Comparison of ENCODE assay signal across 14 cellular contexts in the genomic region with DNA sequence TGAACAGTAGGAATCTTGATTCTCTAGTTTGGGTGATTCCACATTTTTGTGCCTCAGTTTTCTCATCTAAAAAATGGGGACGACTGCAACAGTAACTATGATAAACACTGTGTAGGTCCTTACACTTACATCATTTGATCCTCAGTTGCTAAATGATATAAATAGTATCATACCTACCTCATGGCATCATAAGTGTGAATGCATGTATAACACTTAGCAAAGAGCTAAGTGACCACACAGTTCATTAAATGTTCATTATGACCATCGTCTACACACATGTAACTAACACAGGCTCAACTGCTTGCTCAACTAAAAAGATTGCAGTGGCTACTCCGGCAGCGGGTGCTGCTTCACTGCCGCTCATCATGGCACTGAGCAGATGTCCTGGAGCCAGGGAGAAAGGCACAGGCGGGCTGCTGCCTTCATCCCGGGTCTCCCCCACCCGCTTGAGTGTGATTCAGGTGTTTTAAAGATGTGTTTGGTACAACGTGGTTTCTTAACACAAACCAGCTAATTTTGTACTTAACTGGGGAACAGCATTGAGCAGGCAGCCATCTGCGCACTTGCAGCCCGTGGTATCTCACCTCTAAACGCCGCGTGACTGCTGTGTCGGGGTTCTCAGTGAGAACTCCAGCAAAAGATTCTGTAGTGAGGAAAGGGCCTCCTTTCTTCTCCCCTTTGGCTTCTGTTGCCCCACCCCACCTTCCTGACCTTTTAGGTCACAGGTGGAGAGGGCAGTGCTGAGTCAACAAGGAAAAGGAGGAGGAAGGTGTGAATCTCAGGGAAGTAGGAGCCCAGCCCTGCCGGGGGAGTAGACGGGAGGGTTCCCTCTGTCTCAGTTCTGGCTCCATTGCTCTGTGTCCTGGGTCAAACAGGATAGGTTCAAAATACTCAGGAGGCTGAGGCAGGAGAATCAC. TPM values are rescaled to one million over a fixed set of nuclear protein-coding genes. Genes with fewer than 3 reads are reported as not detected.
DNase-seq lines count a peak whose midpoint lies in the region; ATAC-seq and TF ChIP-seq lines count a peak whose summit lies in the region.
"Had no signal": no experiment of that assay in that cellular context is flagged by ENCODE, and none has a peak within 500 bp of the region (broad histone marks: within the 10 kb centered on the region; RNA-seq: fewer than 3 reads in every experiment).

No MANE protein-coding gene starts in this region.

- peaks cover 0 to 43% (median 0%) of the 10 kb centered on the region in 3 donors for H3K36me3 ChIP-seq in Peyer's patch
- peaks cover 4 to 16% of the 10 kb centered on the region in 2 donors for H3K36me3 ChIP-seq in esophagus (ENCODE audit: control insufficient read depth in 2 of 2, insufficient read depth in 2 of 2, low read length in 1 of 2)
- H3K36me3 ChIP-seq in gastrocnemius medialis, result peaks cover 0 to 55% of the 10 kb centered on the region in 2 donors

- WGBS in esophagus, 2 donors, result 77 to 85% methylated on average over 17 of the region's 17 CpGs

- H3K4me1 ChIP-seq in Peyer's patch, result peaks cover 0 to 21% (median 4%) of the 10 kb centered on the region in 4 donors
- peaks cover 3 to 24% of the 10 kb centered on the region in 2 donors for H3K4me1 ChIP-seq in esophagus (ENCODE audit: control insufficient read depth in 2 of 2, insufficient read depth in 2 of 2, low read length in 1 of 2)
- H3K4me1 ChIP-seq in gastrocnemius medialis, result peaks cover 0 to 13% of the 10 kb centered on the region in 2 donors

- H3K4me3 ChIP-seq in Peyer's patch (no peak overlapping the region), esophagus (ENCODE audit: low read depth in 1 of 2, low read length in 2 of 2) (no peak overlapping the region), gastrocnemius medialis (no peak overlapping the region)
- H3K4me3 ChIP-seq: cardiac muscle cell had no signal

- DNase-seq in NK-92 treated with Interleukin-12 subunit alpha and Interleukin-12 subunit beta, amount 100 ng/mL, for 24 hours (lab: John Stamatoyannopoulos, UW), result peak; percentile 50
- DNase-seq in NK-92 (lab: John Stamatoyannopoulos, UW; ENCODE audit: unreplicated experiment) (no peak), Peyer's patch (no peak), gastrocnemius medialis (no peak), substantia nigra (lab: John Stamatoyannopoulos, UW) (no peak), NAMALWA (ENCODE audit: low spot score) (no peak), SIG-M5 treated with dmso at 0.1 percent for 504 hours (lab: John Stamatoyannopoulos, UW; ENCODE audit: unreplicated experiment) (no peak)
- DNase-seq: 8988T; activated T-cell treated with anti-CD3 and anti-CD28 coated beads, Interleukin-2, amount 50 U/mL, for 4 hours; NCI-H2029; stimulated activated CD4-positive, alpha-beta T cell treated with anti-CD3 and anti-CD28 coated beads, Interleukin-2, amount 100 ng/mL, for 24 hours; stimulated activated naive CD8-positive, alpha-beta T cell treated with anti-CD3 and anti-CD28 coated beads, Interleukin-15, amount 100 ng/mL, for 72 hours had no signal

- no peak for ATAC-seq in gastrocnemius medialis

- H3K27me3 ChIP-seq in Peyer's patch (no peaks in the 10 kb centered on the region), esophagus (ENCODE audit: control insufficient read depth in 1 of 2, insufficient read depth in 2 of 2, low read length in 2 of 2) (no peaks in the 10 kb centered on the region), gastrocnemius medialis (no peaks in the 10 kb centered on the region)
- H3K27me3 ChIP-seq: cardiac muscle cell had no signal

- in situ Hi-C loops in gastrocnemius medialis (cut with MboI; ENCODE audit: low sequenced_read_pairs in 4 of 4), result loop anchor here in 2 of 4 donors (10.0 to 25.0 kb wide), 2 partner anchors 202 to 231 kb away; a partner anchor contains a TSS

- TF ChIP-seq CTCF in Peyer's patch (IDR thresholded peaks at IDR 0.05) (no peak), gastrocnemius medialis (IDR thresholded peaks at IDR 0.05 in 4 of 5, conservative IDR thresholded peaks at IDR 0.05 in 1 of 5) (no peak)

- TF ChIP-seq POLR2A in Peyer's patch (IDR thresholded peaks at IDR 0.05), result no peak
- TF ChIP-seq POLR2A in gastrocnemius medialis (IDR thresholded peaks at IDR 0.05), result no peak

- intact Hi-C loops in gastrocnemius medialis (cut with DNase I; ENCODE audit: low total_unique reads), result no loop called here

- H3K9me3 ChIP-seq in Peyer's patch, result no peaks in the 10 kb centered on the region
- H3K9me3 ChIP-seq in esophagus (ENCODE audit: control insufficient read depth in 2 of 2, insufficient read depth in 1 of 2, low read depth in 1 of 2, low read length in 1 of 2), result no peaks in the 10 kb centered on the region
- no peaks in the 10 kb centered on the region for H3K9me3 ChIP-seq in gastrocnemius medialis

- H3K27ac ChIP-seq in Peyer's patch, result peak overlapping the region; percentile 59 to 91 (median 66)
- H3K27ac ChIP-seq in esophagus (ENCODE audit: low read depth in 2 of 2, low read length in 1 of 2), result peak overlapping the region; percentile 72 to 90
- H3K27ac ChIP-seq in gastrocnemius medialis, result peak overlapping the region in 3 of 4 donors; percentile 41 to 69 (median 63)
- no peak overlapping the region for H3K27ac ChIP-seq in substantia nigra (ENCODE audit: low read depth, low read length, poor library complexity, severe bottlenecking)
- H3K27ac ChIP-seq: cardiac muscle cell had no signal

RNA-seq across cellular contexts. Expression of a gene that starts 11.7 kb away (rescaled TPM):
- total RNA-seq in Peyer's patch (1,000 to 10,000 TPM in 1 of 4 donors, 100 to 1,000 TPM in 3; 360 to 1,049 (median 814) TPM), gastrocnemius medialis (10 to 100 TPM; 32.0 to 85.3 (median 63.9) TPM)
- 100 to 1,000 TPM; 261 to 376 TPM for polyA plus RNA-seq in esophagus

RNA-seq across cellular contexts. Expression of a gene that starts 16.8 kb away (rescaled TPM):
- 100 to 1,000 TPM; 314 to 442 (median 369) TPM for total RNA-seq in Peyer's patch
- 100 to 1,000 TPM; 248 to 396 TPM for polyA plus RNA-seq in esophagus
- 100 to 1,000 TPM; 619 to 975 (median 681) TPM for total RNA-seq in gastrocnemius medialis

RNA-seq across cellular contexts. Expression of a gene that starts 18.0 kb away (rescaled TPM):
- total RNA-seq in Peyer's patch (100 to 1,000 TPM in 1 of 4 donors, 10 to 100 TPM in 1, 1 to 10 TPM in 2; 7.0 to 116 (median 10.4) TPM), gastrocnemius medialis (under 1 TPM in 3 of 4 donors, not detected in 1; 0.31 to 0.97 (median 0.78) TPM)
- polyA plus RNA-seq in esophagus, result 1 to 10 TPM; 3.3 to 7.3 TPM

Comparison
In these comparisons a context has a peak if more than half of its experiments do, and no peak if none do; other contexts are left out.
1. RNA of a gene that starts 11.7 kb away (total RNA-seq): 360 to 1,049 TPM in Peyer's patch; 32.0 to 85.3 TPM in gastrocnemius medialis; every median in the first group is over 4 times any median in the second.
2. RNA of a gene that starts 18.0 kb away (total RNA-seq): 7.0 to 116 TPM in Peyer's patch; 0.31 to 0.97 TPM in gastrocnemius medialis; every median in the first group is over 4 times any median in the second.